In genomic region chr19:1076951-1077350, GRCh38 we compare ENCODE assay signal across 8 cellular contexts. TPM values are rescaled to one million over a fixed set of nuclear protein-coding genes. Genes with fewer than 3 reads are reported as not detected.
DNase-seq lines count a peak whose midpoint lies in the region; ATAC-seq and TF ChIP-seq lines count a peak whose summit lies in the region.

No MANE protein-coding gene starts in this region.

- peaks cover 50% of the 10 kb centered on the region for H3K36me3 ChIP-seq in lower lobe of right lung

- H3K4me3 Mint-ChIP-seq in activated naive CD4-positive, alpha-beta T cell treated with anti-CD3 and anti-CD28 coated beads for 36 hours, result peak overlapping the region; percentile 64

- H3K36me3 Mint-ChIP-seq in activated naive CD4-positive, alpha-beta T cell treated with anti-CD3 and anti-CD28 coated beads for 36 hours (ENCODE audit: low read depth), result peaks cover 58% of the 10 kb centered on the region

- peak overlapping the region; percentile 41 for H3K4me3 ChIP-seq in lower lobe of right lung

- ATAC-seq in GM18519 (IDR thresholded peaks at IDR 0.05; ENCODE audit: low FRiP score, unreplicated experiment) (peak; percentile 46), HG03045 (IDR thresholded peaks at IDR 0.05; ENCODE audit: unreplicated experiment) (peak; percentile 40), lower lobe of right lung (peak; percentile 13 to 63)

- H3K27me3 ChIP-seq in lower lobe of right lung (ENCODE audit: low read depth), result no peaks in the 10 kb centered on the region

- DNase-seq in SIG-M5 (lab: John Stamatoyannopoulos, UW), result peak; percentile 50
- DNase-seq in activated naive CD4-positive, alpha-beta T cell treated with anti-CD3 and anti-CD28 coated beads for 36 hours, result peak; percentile 96
- peak; percentile 91 for DNase-seq in lower lobe of right lung
- peak; percentile 81 to 96 (median 92) for DNase-seq in stimulated activated naive CD4-positive, alpha-beta T cell (lab: John Stamatoyannopoulos, UW)
- DNase-seq in occipital lobe (lab: John Stamatoyannopoulos, UW), result no peak
- no peak for DNase-seq in HT-29 (ENCODE audit: low spot score)

- H3K9me3 ChIP-seq in lower lobe of right lung, result no peaks in the 10 kb centered on the region

- intact Hi-C loops in activated naive CD4-positive, alpha-beta T cell treated with anti-CD3 and anti-CD28 coated beads for 36 hours (cut with micrococcal nuclease), result loop anchor here (1.0 to 5.0 kb wide), 8 partner anchors 8 to 170 kb away; partner anchors contain the start of genes POLR2E, RNU6-2 and TMEM259
- intact Hi-C loops in lower lobe of right lung (cut with DNase I), result no loop called here

- H3K4me1 Mint-ChIP-seq in activated naive CD4-positive, alpha-beta T cell treated with anti-CD3 and anti-CD28 coated beads for 36 hours (ENCODE audit: low read depth), result peaks cover 72% of the 10 kb centered on the region

- no peaks in the 10 kb centered on the region for H3K9me3 Mint-ChIP-seq in activated naive CD4-positive, alpha-beta T cell treated with anti-CD3 and anti-CD28 coated beads for 36 hours

- H3K4me1 ChIP-seq in lower lobe of right lung, result peaks cover 48% of the 10 kb centered on the region

- H3K27ac ChIP-seq in lower lobe of right lung, result peak overlapping the region; percentile 68

- no peak for TF ChIP-seq CTCF in lower lobe of right lung (IDR thresholded peaks at IDR 0.05)

- CTCF ChIA-PET in activated naive CD4-positive, alpha-beta T cell treated with anti-CD3 and anti-CD28 coated beads for 36 hours (lab: Charles Lee), result interaction anchor here (0.6 to 3.6 kb wide), 4 partner anchors 10 to 118 kb away, joined by 4 to 24 read pairs (median 6); partner anchors contain the start of gene ARHGAP45

- H3K27ac Mint-ChIP-seq in activated naive CD4-positive, alpha-beta T cell treated with anti-CD3 and anti-CD28 coated beads for 36 hours, result peak overlapping the region; percentile 88

- H3K27me3 Mint-ChIP-seq in activated naive CD4-positive, alpha-beta T cell treated with anti-CD3 and anti-CD28 coated beads for 36 hours (ENCODE audit: low read depth), result no peaks in the 10 kb centered on the region

RNA-seq across cellular contexts. Expression of gene ARHGAP45, which starts 10.0 kb away (rescaled TPM):
- total RNA-seq in activated naive CD4-positive, alpha-beta T cell treated with anti-CD3 and anti-CD28 coated beads for 36 hours, result 100 to 1,000 TPM; 123 to 136 TPM
- total RNA-seq in lower lobe of right lung (83.5 TPM), occipital lobe (1.7 TPM)
- 93.3 and 102 TPM in 2 replicates for total RNA-seq in HT-29 (2014; rRNA removed; shearing (Covaris generic))

RNA-seq across cellular contexts. Expression of gene POLR2E, which starts 18.2 kb away (rescaled TPM):
- total RNA-seq in activated naive CD4-positive, alpha-beta T cell treated with anti-CD3 and anti-CD28 coated beads for 36 hours, result 100 to 1,000 TPM; 238 to 258 TPM
- total RNA-seq in lower lobe of right lung, result 158 TPM
- total RNA-seq in occipital lobe, result 31.8 TPM
- 394 and 395 TPM in 2 replicates for total RNA-seq in HT-29 (2014; rRNA removed; shearing (Covaris generic))

RNA-seq across cellular contexts. Expression of gene GPX4, which starts 26.8 kb away (rescaled TPM):
- total RNA-seq in activated naive CD4-positive, alpha-beta T cell treated with anti-CD3 and anti-CD28 coated beads for 36 hours, result 100 to 1,000 TPM; 244 to 253 TPM
- total RNA-seq in lower lobe of right lung (378 TPM), occipital lobe (83.8 TPM)
- 1,102 and 1,117 TPM in 2 replicates for total RNA-seq in HT-29 (2014; rRNA removed; shearing (Covaris generic))

RNA-seq across cellular contexts. Expression of gene ABCA7, which starts 37.0 kb away (rescaled TPM):
- 10 to 100 TPM; 24.4 to 30.1 TPM for total RNA-seq in activated naive CD4-positive, alpha-beta T cell treated with anti-CD3 and anti-CD28 coated beads for 36 hours
- total RNA-seq in lower lobe of right lung (53.3 TPM), occipital lobe (0.78 TPM)
- 56.9 and 76.3 TPM in 2 replicates for total RNA-seq in HT-29 (2014; rRNA removed; shearing (Covaris generic))

RNA-seq across cellular contexts. Expression of gene CNN2, which starts 50.5 kb away (rescaled TPM):
- 100 to 1,000 TPM; 104 TPM for total RNA-seq in activated naive CD4-positive, alpha-beta T cell treated with anti-CD3 and anti-CD28 coated beads for 36 hours
- total RNA-seq in lower lobe of right lung (158 TPM), occipital lobe (9.5 TPM)
- 265 and 298 TPM in 2 replicates for total RNA-seq in HT-29 (2014; rRNA removed; shearing (Covaris generic))

Comparison
In these comparisons a context has a peak if more than half of its experiments do, and no peak if none do; other contexts are left out.
1. DNase-seq: peak in SIG-M5 (single experiment), activated naive CD4-positive, alpha-beta T cell treated with anti-CD3 and anti-CD28 coated beads for 36 hours (single experiment), lower lobe of right lung (single experiment) and stimulated activated naive CD4-positive, alpha-beta T cell (6 of 6); none in occipital lobe (single experiment) and HT-29 (single experiment).
2. RNA of gene ARHGAP45, which starts 10.0 kb away (total RNA-seq): 123 to 136 TPM in activated naive CD4-positive, alpha-beta T cell treated with anti-CD3 and anti-CD28 coated beads for 36 hours, 93.3 to 102 TPM in HT-29 and 83.5 TPM in lower lobe of right lung (single experiment); 1.7 TPM in occipital lobe (single experiment); every median in the first group is over 10 times any median in the second.
3. Peak in every context shown above with its lines, with median percentiles within 50 percentile points of each other: ATAC-seq.